ENCODE assay signal across 10 cellular contexts in the genomic region with DNA sequence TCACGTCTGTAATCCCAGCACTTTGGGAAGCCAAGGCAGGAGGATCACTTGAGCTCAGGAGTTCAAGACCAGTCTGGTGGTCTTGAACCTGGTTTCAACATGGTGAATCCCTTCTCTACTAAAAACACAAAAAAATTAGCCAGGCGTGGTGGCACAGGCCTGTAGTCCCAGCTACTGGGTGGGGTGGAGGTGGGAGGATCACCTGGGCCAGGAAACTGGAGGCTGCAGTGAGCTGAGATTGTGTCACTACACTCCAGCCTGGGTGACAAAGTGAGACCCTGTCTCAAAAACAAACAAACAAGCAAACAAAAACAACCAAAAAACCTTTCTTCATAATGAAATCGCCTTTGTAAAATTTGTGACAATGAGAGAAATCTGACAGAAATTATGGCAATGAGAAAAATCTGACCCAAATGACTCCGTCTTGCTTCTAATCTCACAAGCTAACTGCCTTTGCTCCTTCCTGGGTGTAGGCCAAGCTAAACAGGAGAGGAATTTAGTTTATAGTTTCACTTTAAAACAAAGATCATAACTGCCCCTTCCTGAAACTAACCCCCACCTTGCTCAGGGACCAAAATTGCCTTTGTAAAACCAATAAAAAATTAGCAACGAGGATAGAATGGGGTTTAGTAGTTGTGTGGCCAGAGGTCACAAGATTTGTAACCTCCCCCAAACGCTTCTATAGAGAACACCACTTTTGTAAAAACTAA.
DNase-seq lines count a peak whose midpoint lies in the region; ATAC-seq, FAIRE-seq and TF ChIP-seq lines count a peak whose summit lies in the region.
"Had no signal": no experiment of that assay in that cellular context is flagged by ENCODE, and none has a peak within 500 bp of the region (broad histone marks: within the 10 kb centered on the region; RNA-seq: fewer than 3 reads in every experiment).

No MANE protein-coding gene starts in this region.

- H3K4me1 ChIP-seq in pancreas (peaks cover 0 to 4% (median 0%) of the 10 kb centered on the region in 3 donors), aorta (ENCODE audit: control insufficient read depth in 1 of 2, insufficient read depth in 2 of 2, low read length in 2 of 2) (no peaks in the 10 kb centered on the region)

- H3K27me3 ChIP-seq in brain microvascular endothelial cell (replicated peaks), result no peaks in the 10 kb centered on the region
- no peaks in the 10 kb centered on the region for H3K27me3 ChIP-seq in pancreas
- no peaks in the 10 kb centered on the region for H3K27me3 ChIP-seq in aorta (ENCODE audit: control insufficient read depth in 1 of 2, insufficient read depth in 2 of 2, low read length in 1 of 2)
- H3K27me3 ChIP-seq: upper lobe of left lung had no signal

- TF ChIP-seq POLR2A in GM18505 (IDR thresholded peaks at IDR 0.05; ENCODE audit: borderline replicate concordance, extremely low read depth, insufficient read depth, insufficient read length), result no peak

- WGBS in pancreas, 2 donors, result 36 to 40% methylated on average over 6 of the region's 6 CpGs
- 36 to 38% methylated on average over 6 of the region's 6 CpGs for WGBS in aorta, 2 donors

- intact Hi-C loops in pancreas (cut with DNase I), result no loop called here
- intact Hi-C loops in aorta (cut with DNase I), result no loop called here

- H3K36me3 ChIP-seq in brain microvascular endothelial cell (replicated peaks), result no peaks in the 10 kb centered on the region
- no peaks in the 10 kb centered on the region for H3K36me3 ChIP-seq in pancreas
- no peaks in the 10 kb centered on the region for H3K36me3 ChIP-seq in aorta (ENCODE audit: control insufficient read depth in 1 of 2, insufficient read depth in 2 of 2, low read length in 1 of 2)
- H3K36me3 ChIP-seq: upper lobe of left lung had no signal

- ATAC-seq in GM18505 (IDR thresholded peaks at IDR 0.05; ENCODE audit: unreplicated experiment), result peak; percentile 6
- ATAC-seq in pancreas, result peak in 3 of 4 donors; percentile 67 to 84 (median 76)
- ATAC-seq in HG02610 (IDR thresholded peaks at IDR 0.05; ENCODE audit: unreplicated experiment), result no peak
- ATAC-seq in aorta (ENCODE audit: low FRiP score), result no peak
- ATAC-seq in HG03280 (IDR thresholded peaks at IDR 0.05; ENCODE audit: unreplicated experiment), result no peak

- TF ChIP-seq CTCF in brain microvascular endothelial cell (IDR thresholded peaks at IDR 0.05; ENCODE audit: low read depth, low read length, missing control alignments), result no peak
- no peak for TF ChIP-seq CTCF in pancreas (IDR thresholded peaks at IDR 0.05)

- H3K4me3 ChIP-seq in brain microvascular endothelial cell (ENCODE audit: low read depth, low read length), result no peak overlapping the region
- no peak overlapping the region for H3K4me3 ChIP-seq in pancreas
- no peak overlapping the region for H3K4me3 ChIP-seq in aorta (ENCODE audit: low read length in 2 of 2)

- DNase-seq in HS-27A (ENCODE audit: low read depth) (peak; percentile 23), brain microvascular endothelial cell (peak; percentile 60), pancreas (no peak), aorta (no peak), iPS-NIHi11 (ENCODE audit: low spot score) (no peak)
- DNase-seq: NCI-H524, upper lobe of left lung had no signal

- no peak for FAIRE-seq in pancreas (lab: Jason Lieb, UNC)

- H3K9me3 ChIP-seq in pancreas (no peaks in the 10 kb centered on the region), aorta (ENCODE audit: control insufficient read depth, low read length) (no peaks in the 10 kb centered on the region)
- H3K9me3 ChIP-seq: upper lobe of left lung had no signal

- H3K27ac ChIP-seq in brain microvascular endothelial cell, result no peak overlapping the region
- peak overlapping the region in 1 of 4 donors; percentile 4 for H3K27ac ChIP-seq in pancreas
- no peak overlapping the region for H3K27ac ChIP-seq in aorta (ENCODE audit: low read depth in 1 of 2, low read length in 2 of 2)
- H3K27ac ChIP-seq: upper lobe of left lung had no signal

- in situ Hi-C loops in brain microvascular endothelial cell (cut with HindIII; ENCODE audit: low pct_ligation_motif_present, low sequenced_read_pairs), result no loop called here

Comparison
In these comparisons a context has a peak if more than half of its experiments do, and no peak if none do; other contexts are left out.
1. ATAC-seq: peak in GM18505 (single experiment) and pancreas (3 of 4); none in HG02610 (single experiment), aorta (single experiment) and HG03280 (single experiment).
2. DNase-seq: peak in HS-27A (single experiment) and brain microvascular endothelial cell (single experiment); none in pancreas (0 of 6), aorta (0 of 2) and iPS-NIHi11 (single experiment).